9 cellular contexts compared by ENCODE assay signal in genomic region chr19:40147693-40148347, GRCh38. TPM values are rescaled to one million over a fixed set of nuclear protein-coding genes. Genes with fewer than 3 reads are reported as not detected.
DNase-seq lines count a peak whose midpoint lies in the region; ATAC-seq and TF ChIP-seq lines count a peak whose summit lies in the region.
"Had no signal": no experiment of that assay in that cellular context is flagged by ENCODE, and none has a peak within 500 bp of the region (broad histone marks: within the 10 kb centered on the region; RNA-seq: fewer than 3 reads in every experiment).

No MANE protein-coding gene starts in this region.

- no peaks in the 10 kb centered on the region for H3K4me1 ChIP-seq in gastroesophageal sphincter

- H3K27ac ChIP-seq in gastroesophageal sphincter: no peak overlapping the region
- H3K27ac ChIP-seq: heart right ventricle had no signal

- no peak for TF ChIP-seq CTCF in gastroesophageal sphincter (IDR thresholded peaks at IDR 0.05)

- H3K27ac Mint-ChIP-seq in T-cell: peak overlapping the region; percentile 1 to 71

- TF ChIP-seq EP300 in gastroesophageal sphincter (IDR thresholded peaks at IDR 0.05): no peak

- H3K9me3 ChIP-seq in gastroesophageal sphincter: no peaks in the 10 kb centered on the region
- H3K9me3 ChIP-seq: heart right ventricle had no signal

- peak; percentile 31 for DNase-seq in stimulated activated CD4-positive, alpha-beta T cell treated with anti-CD3 and anti-CD28 coated beads, Interleukin-1b, Interleukin-23, amount 100 ng/mL, for 48 hours
- DNase-seq in stimulated activated CD4-positive, alpha-beta T cell treated with anti-CD3 and anti-CD28 coated beads, Interleukin-2, amount 100 ng/mL, for 48 hours: no peak
- DNase-seq in T-cell (no peak), GOT3 (lab: John Stamatoyannopoulos, UW) (no peak), NCI-H187 (lab: John Stamatoyannopoulos, UW) (no peak)
- DNase-seq: heart right ventricle had no signal

- POLR2A ChIA-PET in T-cell (lab: Charles Lee): no interaction called here

- CTCF ChIA-PET in T-cell (lab: Charles Lee): no interaction called here

- H3K27me3 Mint-ChIP-seq in T-cell: no peaks in the 10 kb centered on the region

- H3K9me3 Mint-ChIP-seq in T-cell: no peaks in the 10 kb centered on the region

- H3K36me3 Mint-ChIP-seq in T-cell: no peaks in the 10 kb centered on the region

- 5 to 68% methylated on average over 4 to 8 of the region's 21 CpGs for WGBS in gastroesophageal sphincter (ENCODE audit: low coverage in 1 of 2), 2 donors

- H3K27me3 ChIP-seq in gastroesophageal sphincter: peaks cover 26% of the 10 kb centered on the region

- TF ChIP-seq POLR2A in gastroesophageal sphincter (IDR thresholded peaks at IDR 0.05): no peak

- ATAC-seq in T-cell (replicated peaks in 1 of 4) (no peak), gastroesophageal sphincter (peak; percentile 46), GM18517 (IDR thresholded peaks at IDR 0.05; ENCODE audit: unreplicated experiment) (no peak), GM19023 (IDR thresholded peaks at IDR 0.05; ENCODE audit: unreplicated experiment) (no peak)

- no peaks in the 10 kb centered on the region for H3K36me3 ChIP-seq in gastroesophageal sphincter
- H3K36me3 ChIP-seq: heart right ventricle had no signal

- H3K4me3 Mint-ChIP-seq in T-cell: no peak overlapping the region

- peaks cover 39 to 45% (median 39%) of the 10 kb centered on the region in 3 donors for H3K4me1 Mint-ChIP-seq in T-cell

- H3K4me3 ChIP-seq in gastroesophageal sphincter: no peak overlapping the region

RNA-seq across cellular contexts. Expression of gene MAP3K10, which starts 43.4 kb away (rescaled TPM):
- total RNA-seq in T-cell (10 to 100 TPM; 20.9 to 39.6 (median 33.0) TPM), gastroesophageal sphincter (10 to 100 TPM in 3 of 4 donors, 1 to 10 TPM in 1; 9.8 to 21.3 (median 16.4) TPM)

RNA-seq across cellular contexts. Expression of gene ZNF780A, which starts 57.1 kb away (rescaled TPM):
- total RNA-seq in T-cell (10 to 100 TPM; 18.2 to 43.0 (median 29.0) TPM), gastroesophageal sphincter (10 to 100 TPM in 3 of 4 donors, 1 to 10 TPM in 1; 9.4 to 22.1 (median 15.5) TPM)
